In the genomic region with DNA sequence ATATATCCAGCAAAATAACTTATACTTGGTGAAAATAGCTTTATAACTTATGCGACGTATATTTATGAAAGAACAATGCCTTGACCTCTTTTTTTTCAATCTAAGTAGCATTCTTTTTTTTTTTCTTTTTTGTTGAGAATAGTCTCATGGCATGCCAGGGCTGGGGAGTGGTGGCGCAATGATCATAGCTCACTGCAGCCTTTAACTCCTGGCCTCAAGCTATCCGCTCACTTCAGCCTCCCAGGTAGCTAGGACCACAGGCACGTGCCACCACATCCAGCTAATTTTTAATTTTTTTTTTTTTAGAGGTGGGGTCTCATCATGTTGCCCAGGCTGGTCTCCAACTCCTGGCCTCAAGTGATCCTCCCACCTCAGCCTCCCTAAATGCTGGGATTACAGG, we compare ENCODE assay signal across 15 cellular contexts. TPM values are rescaled to one million over a fixed set of nuclear protein-coding genes. Genes with fewer than 3 reads are reported as not detected.
DNase-seq lines count a peak whose midpoint lies in the region; ATAC-seq, FAIRE-seq and TF ChIP-seq lines count a peak whose summit lies in the region.
"Had no signal": no experiment of that assay in that cellular context is flagged by ENCODE, and none has a peak within 500 bp of the region (broad histone marks: within the 10 kb centered on the region; RNA-seq: fewer than 3 reads in every experiment).

No MANE protein-coding gene starts in this region.

- H3K9ac ChIP-seq in mammary epithelial cell (ENCODE audit: insufficient read depth, low read length) (no peak overlapping the region), HepG2 (ENCODE audit: insufficient read depth, low read depth, low read length) (no peak overlapping the region)

- FAIRE-seq in HepG2 (lab: Jason Lieb, UNC), result no peak

- CTCF ChIA-PET in MCF 10A (lab: Yijun Ruan, JAX) (interaction anchor here (0.8 to 1.3 kb wide), 3 partner anchors 11 to 39 kb away, joined by 3 to 4 read pairs (median 3); no protein-coding TSS in a partner anchor), mammary epithelial cell (lab: Charles Lee; ENCODE audit: low non-redundant PET) (no interaction called here), HepG2 (lab: Yijun Ruan, JAX; ENCODE audit: low intra/inter-chr PET ratio, low total read pairs) (no interaction called here)

- TF ChIP-seq CTCF in MCF 10A (IDR thresholded peaks at IDR 0.05; ENCODE audit: unreplicated experiment) (no peak), mammary epithelial cell (conservative IDR thresholded peaks at IDR 0.05 in 1 of 2, IDR thresholded peaks at IDR 0.05 in 1 of 2; ENCODE audit: extremely low read depth in 1 of 2, insufficient read depth in 1 of 2, low read depth in 1 of 2, low read length in 2 of 2) (no peak), HepG2 (CRISPR knock-in tag; IDR thresholded peaks at IDR 0.05) (no peak), upper lobe of right lung (IDR thresholded peaks at IDR 0.05) (no peak), Peyer's patch (IDR thresholded peaks at IDR 0.05) (no peak)

- H3K4me3 Mint-ChIP-seq in MCF 10A (ENCODE audit: unreplicated experiment), result no peak overlapping the region
- peak overlapping the region; percentile 29 for H3K4me3 Mint-ChIP-seq in activated naive CD8-positive, alpha-beta T cell treated with anti-CD3 and anti-CD28 coated beads, Interleukin-2, amount 50 U/mL, for 24 hours
- H3K4me3 Mint-ChIP-seq: T-helper 1 cell treated with Interleukin-12 subunit alpha and Interleukin-12 subunit beta and Interleukin-4 antibody, amounts not matched to agents 30 μg/mL and 1 μg/mL, for 36 hours had no signal

- POLR2A ChIA-PET in MCF 10A (lab: Yijun Ruan, JAX), result interaction anchor here (1.2 to 2.0 kb wide), 4 partner anchors 12 to 43 kb away, joined by 4 to 7 read pairs (median 5); a partner anchor contains a TSS
- POLR2A ChIA-PET in HepG2 (lab: Yijun Ruan, JAX), result interaction anchor here (0.6 to 1.0 kb wide), 3 partner anchors 43 to 1863 kb away, joined by 3 to 4 read pairs (median 3); a partner anchor contains a TSS

- intact Hi-C loops in MCF 10A (cut with micrococcal nuclease) (no loop called here), mammary epithelial cell (cut with micrococcal nuclease) (no loop called here), HepG2 (cut with micrococcal nuclease; ENCODE audit: unreplicated experiment) (no loop called here), upper lobe of right lung (cut with DNase I) (no loop called here)

- H3K79me2 ChIP-seq in mammary epithelial cell (ENCODE audit: insufficient read depth, low read length), result peaks cover 7% of the 10 kb centered on the region
- H3K79me2 ChIP-seq in HepG2 (ENCODE audit: insufficient read depth, low read length), result no peaks in the 10 kb centered on the region

- dilution Hi-C loops in mammary epithelial cell (cut with HindIII; ENCODE audit: low sequenced_read_pairs), result no loop called here

- DNase-seq in MCF 10A (ENCODE audit: unreplicated experiment) (peak; percentile 14), mammary epithelial cell (no peak), HepG2 (ENCODE audit: low spot score) (no peak), upper lobe of right lung (no peak), NCI-H2107 (lab: John Stamatoyannopoulos, UW) (no peak), Peyer's patch (no peak)
- no peak for DNase-seq in activated naive CD8-positive, alpha-beta T cell treated with anti-CD3 and anti-CD28 coated beads, Interleukin-2, amount 50 U/mL, for 24 hours
- DNase-seq: activated naive CD4-positive, alpha-beta T cell treated with anti-CD3 and anti-CD28 coated beads, Interleukin-2, amount 50 U/mL, for 16 hours; cerebellar nuclear complex; NCI-H1092; occipital lobe; thyroid gland had no signal

- TF ChIP-seq RAD21 in HepG2 (CRISPR knock-in tag; IDR thresholded peaks at IDR 0.05), result no peak

- H3K27ac ChIP-seq in mammary epithelial cell (ENCODE audit: insufficient read depth, low read depth, low read length), result no peak overlapping the region
- H3K27ac ChIP-seq in HepG2 (ENCODE audit: extremely low read length, insufficient read depth, low read length), result no peak overlapping the region
- H3K27ac ChIP-seq in upper lobe of right lung, result peak overlapping the region; percentile 1
- peak overlapping the region in 1 of 4 donors; percentile 20 for H3K27ac ChIP-seq in Peyer's patch

- no peaks in the 10 kb centered on the region for H3K27me3 Mint-ChIP-seq in MCF 10A (ENCODE audit: insufficient read depth, unreplicated experiment)
- no peaks in the 10 kb centered on the region for H3K27me3 Mint-ChIP-seq in activated naive CD8-positive, alpha-beta T cell treated with anti-CD3 and anti-CD28 coated beads, Interleukin-2, amount 50 U/mL, for 24 hours

- no peak for TF ChIP-seq EP300 in HepG2 (IDR thresholded peaks at IDR 0.05; ENCODE audit: low read depth in 2 of 2, low read length in 2 of 2)
- TF ChIP-seq EP300 in HepG2 (CRISPR knock-in tag; IDR thresholded peaks at IDR 0.05; ENCODE audit: borderline replicate concordance), result no peak

- H3K27ac Mint-ChIP-seq in MCF 10A (ENCODE audit: low read depth, unreplicated experiment), result no peak overlapping the region
- peak overlapping the region; percentile 82 for H3K27ac Mint-ChIP-seq in activated naive CD8-positive, alpha-beta T cell treated with anti-CD3 and anti-CD28 coated beads, Interleukin-2, amount 50 U/mL, for 24 hours

- TF ChIP-seq POLR2A in HepG2 (IDR thresholded peaks at IDR 0.05; ENCODE audit: insufficient read depth in 1 of 2, low read depth in 2 of 2, low read length in 2 of 2) (no peak), Peyer's patch (IDR thresholded peaks at IDR 0.05) (no peak)

- H3K36me3 Mint-ChIP-seq in MCF 10A (ENCODE audit: insufficient read depth, unreplicated experiment), result no peaks in the 10 kb centered on the region
- H3K36me3 Mint-ChIP-seq in activated naive CD8-positive, alpha-beta T cell treated with anti-CD3 and anti-CD28 coated beads, Interleukin-2, amount 50 U/mL, for 24 hours (ENCODE audit: low read depth), result peaks cover 55% of the 10 kb centered on the region

- H3K4me3 ChIP-seq in mammary epithelial cell (replicated peaks in 1 of 3; ENCODE audit: insufficient read depth in 1 of 3, low read depth in 2 of 3, low read length in 3 of 3), result no peak overlapping the region
- no peak overlapping the region for H3K4me3 ChIP-seq in HepG2 (replicated peaks in 1 of 3; ENCODE audit: insufficient read depth in 1 of 3, low read depth in 2 of 3, low read length in 3 of 3)
- H3K4me3 ChIP-seq in upper lobe of right lung, result no peak overlapping the region
- no peak overlapping the region for H3K4me3 ChIP-seq in Peyer's patch
- H3K4me3 ChIP-seq: esophagus muscularis mucosa, thyroid gland had no signal

- no peaks in the 10 kb centered on the region for H4K20me1 ChIP-seq in mammary epithelial cell (ENCODE audit: insufficient read depth, low read length)
- H4K20me1 ChIP-seq in HepG2 (ENCODE audit: insufficient read depth, low read length), result no peaks in the 10 kb centered on the region

- 87% methylated on average over 5 of the region's 5 CpGs for WGBS in mammary epithelial cell (ENCODE audit: low coverage, missing lambda C conversion rate)
- 95% methylated on average over 5 of the region's 5 CpGs for WGBS in HepG2 (ENCODE audit: low lambda C conversion rate)

- H3K27me3 ChIP-seq in mammary epithelial cell (ENCODE audit: insufficient read depth, low read length) (no peaks in the 10 kb centered on the region), HepG2 (ENCODE audit: control insufficient read depth in 1 of 2, insufficient read depth in 2 of 2, low read length in 2 of 2) (no peaks in the 10 kb centered on the region), upper lobe of right lung (no peaks in the 10 kb centered on the region), Peyer's patch (no peaks in the 10 kb centered on the region)
- H3K27me3 ChIP-seq: esophagus muscularis mucosa, thyroid gland had no signal

- in situ Hi-C loops in mammary epithelial cell (cut with MboI; ENCODE audit: low sequenced_read_pairs in 2 of 2) (no loop called here), HepG2 (cut with HindIII; ENCODE audit: extremely low pct_ligation_motif_present, low pct_unique_long_range_greater_than_20kb) (no loop called here)

- no peaks in the 10 kb centered on the region for H3K9me3 Mint-ChIP-seq in MCF 10A (ENCODE audit: unreplicated experiment)
- no peaks in the 10 kb centered on the region for H3K9me3 Mint-ChIP-seq in activated naive CD8-positive, alpha-beta T cell treated with anti-CD3 and anti-CD28 coated beads, Interleukin-2, amount 50 U/mL, for 24 hours
- H3K9me3 Mint-ChIP-seq: T-helper 1 cell treated with Interleukin-12 subunit alpha and Interleukin-12 subunit beta and Interleukin-4 antibody, amounts not matched to agents 30 μg/mL and 1 μg/mL, for 36 hours had no signal

- H2AFZ ChIP-seq in mammary epithelial cell (ENCODE audit: low read depth, low read length) (no peak overlapping the region), HepG2 (ENCODE audit: low read length) (no peak overlapping the region)

- no TSS peak for BruUV-seq in MCF 10A (replicated peaks; lab: Mats Ljungman, UMichigan)
- no TSS peak for BruUV-seq in mammary epithelial cell (replicated peaks; lab: Mats Ljungman, UMichigan)
- BruUV-seq in HepG2 (replicated peaks; lab: Mats Ljungman, UMichigan), result no TSS peak

- H3K4me1 Mint-ChIP-seq in MCF 10A (ENCODE audit: insufficient read depth, unreplicated experiment), result peaks cover 22% of the 10 kb centered on the region
- peaks cover 89% of the 10 kb centered on the region for H3K4me1 Mint-ChIP-seq in activated naive CD8-positive, alpha-beta T cell treated with anti-CD3 and anti-CD28 coated beads, Interleukin-2, amount 50 U/mL, for 24 hours

- no peaks in the 10 kb centered on the region for H3K36me3 ChIP-seq in mammary epithelial cell (ENCODE audit: insufficient read depth, low read length)
- H3K36me3 ChIP-seq in HepG2 (replicated peaks in 1 of 2; ENCODE audit: control insufficient read depth in 1 of 2, insufficient read depth in 2 of 2, low read length in 2 of 2), result no peaks in the 10 kb centered on the region
- no peaks in the 10 kb centered on the region for H3K36me3 ChIP-seq in upper lobe of right lung
- no peaks in the 10 kb centered on the region for H3K36me3 ChIP-seq in Peyer's patch
- H3K36me3 ChIP-seq: esophagus muscularis mucosa, thyroid gland had no signal

- H3K4me1 ChIP-seq in mammary epithelial cell (ENCODE audit: insufficient read depth, low read length), result peaks cover 34% of the 10 kb centered on the region
- peaks cover 29% of the 10 kb centered on the region for H3K4me1 ChIP-seq in HepG2 (ENCODE audit: insufficient read depth, low read length)
- peaks cover 55% of the 10 kb centered on the region for H3K4me1 ChIP-seq in upper lobe of right lung
- peaks cover 0 to 20% (median 9%) of the 10 kb centered on the region in 4 donors for H3K4me1 ChIP-seq in Peyer's patch

- H3K4me2 ChIP-seq in mammary epithelial cell (ENCODE audit: insufficient read depth, low read depth, low read length), result no peak overlapping the region
- H3K4me2 ChIP-seq in HepG2 (ENCODE audit: low read depth, low read length), result no peak overlapping the region

- ATAC-seq in activated naive CD8-positive, alpha-beta T cell treated with anti-CD3 and anti-CD28 coated beads, Interleukin-2, amount 50 U/mL, for 24 hours, result no peak
- ATAC-seq in HepG2, result no peak
- ATAC-seq in upper lobe of right lung, result no peak
- no peak for ATAC-seq in GM18868 (IDR thresholded peaks at IDR 0.05; ENCODE audit: unreplicated experiment)

- no peaks in the 10 kb centered on the region for H3K9me3 ChIP-seq in mammary epithelial cell (replicated peaks; ENCODE audit: insufficient read depth, low read length)
- no peaks in the 10 kb centered on the region for H3K9me3 ChIP-seq in HepG2 (ENCODE audit: low read length)
- no peaks in the 10 kb centered on the region for H3K9me3 ChIP-seq in upper lobe of right lung
- no peaks in the 10 kb centered on the region for H3K9me3 ChIP-seq in Peyer's patch
- H3K9me3 ChIP-seq: esophagus muscularis mucosa, thyroid gland had no signal

RNA-seq across cellular contexts. Expression of a gene that starts 43.5 kb away (rescaled TPM):
- total RNA-seq in MCF 10A (2022), result 11.7 and 15.6 TPM in 2 replicates
- total RNA-seq in mammary epithelial cell, result 10 to 100 TPM; 20.6 to 36.3 TPM
- 13.9 TPM for polyA plus RNA-seq in mammary epithelial cell
- 56.8 TPM for polyA minus RNA-seq in mammary epithelial cell
- 14.2 and 20.4 TPM in 2 replicates for total RNA-seq in HepG2 (2016; rRNA removed; fragmentation: Illumina TruSeq; extraction: Trizol)
- total RNA-seq in HepG2 (2016; cell fraction: cytosol; rRNA removed; fragmentation: Illumina TruSeq; extraction: Trizol; ENCODE audit: low read depth), result 0.79 and 1.7 TPM in 2 replicates
- total RNA-seq in HepG2 (2016; cell fraction: insoluble cytoplasmic fraction; rRNA removed; fragmentation: Illumina TruSeq; extraction: Trizol), result 14.3 and 23.1 TPM in 2 replicates
- total RNA-seq in HepG2 (2016; cell fraction: membrane; rRNA removed; fragmentation: Illumina TruSeq; extraction: Trizol), result 4.1 and 5.5 TPM in 2 replicates
- total RNA-seq in HepG2 (2016; cell fraction: nucleus; rRNA removed; fragmentation: Illumina TruSeq; extraction: Trizol), result 7.3 and 8.0 TPM in 2 replicates
- 4.7 and 6.8 TPM in 2 replicates for polyA plus RNA-seq in HepG2 (2011; rRNA removed)
- polyA plus RNA-seq in HepG2 (2011; cell fraction: cytosol; rRNA removed), result 2.3 and 3.5 TPM in 2 replicates
- polyA plus RNA-seq in HepG2 (2011; cell fraction: nucleus; rRNA removed), result 3.0 TPM in 2 replicates
- polyA plus RNA-seq in HepG2 (2012), result 5.3 and 8.5 TPM in 2 replicates
- polyA plus RNA-seq in HepG2 (2016; cell fraction: cytosol; fragmentation: Illumina TruSeq; extraction: Trizol; ENCODE audit: low read depth), result 1.4 and 1.5 TPM in 2 replicates
- 11.3 and 13.5 TPM in 2 replicates for polyA plus RNA-seq in HepG2 (2016; cell fraction: insoluble cytoplasmic fraction; fragmentation: Illumina TruSeq; extraction: Trizol; ENCODE audit: low read depth)
- 2.8 and 2.9 TPM in 2 replicates for polyA plus RNA-seq in HepG2 (2016; cell fraction: membrane; fragmentation: Illumina TruSeq; extraction: Trizol; ENCODE audit: low read depth)
- 7.1 and 7.6 TPM in 2 replicates for polyA plus RNA-seq in HepG2 (2016; cell fraction: nucleus; fragmentation: Illumina TruSeq; extraction: Trizol; ENCODE audit: insufficient read depth, low read depth)
- polyA minus RNA-seq in HepG2 (2011; rRNA and poly(A)+ RNA removed; ENCODE audit: low replicate concordance), result 4.8 and 5.9 TPM in 2 replicates
- polyA minus RNA-seq in HepG2 (2011; cell fraction: cytosol; rRNA and poly(A)+ RNA removed), result 22.2 and 22.6 TPM in 2 replicates
- polyA minus RNA-seq in HepG2 (2011; cell fraction: nucleus; rRNA and poly(A)+ RNA removed), result 5.2 and 8.2 TPM in 2 replicates
- 54.5 TPM for total RNA-seq in upper lobe of right lung
- total RNA-seq in Peyer's patch, result 10 to 100 TPM; 11.7 to 35.5 (median 25.3) TPM

RNA-seq across cellular contexts. Expression of a gene that starts 44.5 kb away (rescaled TPM):
- 5.2 and 8.2 TPM in 2 replicates for total RNA-seq in MCF 10A (2022)
- 10 to 100 TPM; 15.8 to 18.4 TPM for total RNA-seq in mammary epithelial cell
- 4.9 TPM for polyA plus RNA-seq in mammary epithelial cell
- 41.8 TPM for polyA minus RNA-seq in mammary epithelial cell
- 0.67 and 1.00 TPM in 2 replicates for total RNA-seq in HepG2 (2016; rRNA removed; fragmentation: Illumina TruSeq; extraction: Trizol)
- 0.61 and 0.62 TPM in 2 replicates for total RNA-seq in HepG2 (2016; cell fraction: cytosol; rRNA removed; fragmentation: Illumina TruSeq; extraction: Trizol; ENCODE audit: low read depth)
- 0.58 and 2.0 TPM in 2 replicates for total RNA-seq in HepG2 (2016; cell fraction: insoluble cytoplasmic fraction; rRNA removed; fragmentation: Illumina TruSeq; extraction: Trizol)
- total RNA-seq in HepG2 (2016; cell fraction: membrane; rRNA removed; fragmentation: Illumina TruSeq; extraction: Trizol), result 0.21 and 0.59 TPM in 2 replicates
- total RNA-seq in HepG2 (2016; cell fraction: nucleus; rRNA removed; fragmentation: Illumina TruSeq; extraction: Trizol), result 1.5 and 2.3 TPM in 2 replicates
- polyA plus RNA-seq in HepG2 (2011; rRNA removed), result 0.45 and 0.72 TPM in 2 replicates
- polyA plus RNA-seq in HepG2 (2011; cell fraction: cytosol; rRNA removed), result 0.43 and 0.46 TPM in 2 replicates
- 0.97 and 1.0 TPM in 2 replicates for polyA plus RNA-seq in HepG2 (2011; cell fraction: nucleus; rRNA removed)
- polyA plus RNA-seq in HepG2 (2012), result 1.4 and 2.6 TPM in 2 replicates
- 0.47 and 0.48 TPM in 2 replicates for polyA plus RNA-seq in HepG2 (2016; cell fraction: cytosol; fragmentation: Illumina TruSeq; extraction: Trizol; ENCODE audit: low read depth)
- 0.56 and 0.86 TPM in 2 replicates for polyA plus RNA-seq in HepG2 (2016; cell fraction: insoluble cytoplasmic fraction; fragmentation: Illumina TruSeq; extraction: Trizol; ENCODE audit: low read depth)
- polyA plus RNA-seq in HepG2 (2016; cell fraction: membrane; fragmentation: Illumina TruSeq; extraction: Trizol; ENCODE audit: low read depth), result 0.24 and 0.55 TPM in 2 replicates
- 3.0 and 3.3 TPM in 2 replicates for polyA plus RNA-seq in HepG2 (2016; cell fraction: nucleus; fragmentation: Illumina TruSeq; extraction: Trizol; ENCODE audit: insufficient read depth, low read depth)
- 0.23 and 0.82 TPM in 2 replicates for polyA minus RNA-seq in HepG2 (2011; rRNA and poly(A)+ RNA removed; ENCODE audit: low replicate concordance)
- polyA minus RNA-seq in HepG2 (2011; cell fraction: cytosol; rRNA and poly(A)+ RNA removed), result 0.89 and 1.3 TPM in 2 replicates
- polyA minus RNA-seq in HepG2 (2011; cell fraction: nucleus; rRNA and poly(A)+ RNA removed), result 2.3 and 4.4 TPM in 2 replicates
- 20.0 TPM for total RNA-seq in upper lobe of right lung
- 1 to 10 TPM; 3.3 to 4.8 (median 3.9) TPM for total RNA-seq in Peyer's patch
